ENCODE assay signal across 27 cellular contexts in genomic region chr3:169311366-169311765, GRCh38.
"Had no signal": no experiment of that assay in that cellular context is flagged by ENCODE, and none has a peak within 500 bp of the region (broad histone marks: within the 10 kb centered on the region; RNA-seq: fewer than 3 reads in every experiment).

No MANE protein-coding gene starts in this region.

- FAIRE-seq: colon, islet of Langerhans had no signal

- H3K4me1 ChIP-seq: prostate gland, suprapubic skin, uterus had no signal

- H3K36me3 ChIP-seq: esophagus muscularis mucosa, heart right ventricle, prostate gland, right atrium auricular region, suprapubic skin, transverse colon, upper lobe of right lung, uterus had no signal

- H3K4me3 ChIP-seq: esophagus muscularis mucosa, heart right ventricle, lung, mucosa of descending colon, prostate gland, right atrium auricular region, smooth muscle cell, suprapubic skin, transverse colon, upper lobe of right lung, uterus had no signal

- DNase-seq: effector CD8-positive, alpha-beta T cell; endodermal cell; foreskin melanocyte; glutamatergic neuron; heart right ventricle; hippocampal formation; kidney glomerular epithelial cell; mesenchymal stem cell; mucosa of descending colon; naive B cell; stimulated activated CD4-positive, alpha-beta T cell treated with anti-CD3 and anti-CD28 coated beads, Interleukin-12 subunit alpha, Interleukin-12 subunit beta, amount 100 ng/mL, for 4 hours; stimulated activated CD4-positive, alpha-beta T cell treated with anti-CD3 and anti-CD28 coated beads, Interleukin-1b, Interleukin-23, amount 100 ng/mL, for 48 hours; stimulated activated CD4-positive, alpha-beta T cell treated with anti-CD3 and anti-CD28 coated beads, Interleukin-4, amount 100 ng/mL, for 1 hour; stimulated activated CD8-positive, alpha-beta memory T cell treated with anti-CD3 and anti-CD28 coated beads, Interleukin-4, amount 100 ng/mL, for 48 hours; stimulated activated naive CD4-positive, alpha-beta T cell; stimulated activated naive CD8-positive, alpha-beta T cell treated with anti-CD3 and anti-CD28 coated beads, Interleukin-15, amount 100 ng/mL, for 72 hours; transverse colon; upper lobe of right lung; uterus had no signal

- H3K27ac ChIP-seq: esophagus muscularis mucosa, prostate gland, right atrium auricular region, suprapubic skin, transverse colon, upper lobe of right lung, uterus had no signal

- H3K9me3 ChIP-seq: esophagus muscularis mucosa, heart right ventricle, mucosa of descending colon, prostate gland, right atrium auricular region, suprapubic skin, transverse colon, upper lobe of right lung, uterus had no signal
